Comparison of ENCODE assay signal across 8 cellular contexts in genomic region chr19:55407625-55408319, GRCh38.
A peak's percentile ranks its signal among the peaks of the same experiment; 100 is the strongest.
DNase-seq lines count a peak whose midpoint lies in the region; ATAC-seq and TF ChIP-seq lines count a peak whose summit lies in the region.

Gene UBE2S (minus strand): TSS chr19:55407788. CDS start chr19:55407589, 199 bp downstream.

- DNase-seq in AG09309 (ENCODE audit: low read depth) (peak; percentile 97), NCI-H446 (lab: John Stamatoyannopoulos, UW) (peak; percentile 99), iris pigment epithelial cell (ENCODE audit: low read depth) (peak; percentile 100)
- peak; percentile 95 for DNase-seq in activated CD4-positive, CD25-positive, alpha-beta regulatory T cell treated with anti-CD3 and anti-CD28 coated beads, Interleukin-2, amount 50 U/mL, for 16 hours (ENCODE audit: low read depth, low spot score)
- DNase-seq in central memory CD8-positive, alpha-beta T cell (ENCODE audit: low spot score in 2 of 2) = peak; percentile 93 to 97
- DNase-seq in stimulated activated CD4-positive, alpha-beta T cell treated with anti-CD3 and anti-CD28 coated beads, Interleukin-12 subunit alpha, Interleukin-12 subunit beta, amount 100 ng/mL, for 4 hours = peak; percentile 96

- H3K27me3 Mint-ChIP-seq in central memory CD8-positive, alpha-beta T cell = no peaks in the 10 kb centered on the region

- peaks cover 26% of the 10 kb centered on the region for H3K4me1 Mint-ChIP-seq in central memory CD8-positive, alpha-beta T cell

- TF ChIP-seq CTCF in AG09309 (IDR thresholded peaks at IDR 0.05; ENCODE audit: control insufficient read depth, insufficient read depth, low read depth, low read length, missing control alignments) = no peak

- peak within 1 kb of the TSS; percentile 82 for H3K4me3 Mint-ChIP-seq in central memory CD8-positive, alpha-beta T cell

- peaks cover 36% of the 10 kb centered on the region for H3K36me3 Mint-ChIP-seq in central memory CD8-positive, alpha-beta T cell (ENCODE audit: insufficient read depth)

- peak within 1 kb of the TSS; percentile 80 for H3K4me3 ChIP-seq in AG09309 (ENCODE audit: control insufficient read depth, low read depth, low read length)

- H3K27ac Mint-ChIP-seq in central memory CD8-positive, alpha-beta T cell (ENCODE audit: low read depth) = peak within 1 kb of the TSS; percentile 96

- ATAC-seq in GM19025 (IDR thresholded peaks at IDR 0.05; ENCODE audit: low read depth, unreplicated experiment) (peak; percentile 77), HG03342 (IDR thresholded peaks at IDR 0.05; ENCODE audit: unreplicated experiment) (peak; percentile 85)
- peak; percentile 94 for ATAC-seq in central memory CD8-positive, alpha-beta T cell (replicated peaks; ENCODE audit: extremely low read depth, poor library complexity, severe bottlenecking)

- no peaks in the 10 kb centered on the region for H3K9me3 Mint-ChIP-seq in central memory CD8-positive, alpha-beta T cell

Comparison
In these comparisons a context has a peak if more than half of its experiments do, and no peak if none do; other contexts are left out.
1. Peak in every context shown above with its lines: DNase-seq, ATAC-seq and H3K4me3 ChIP-seq.